19 cellular contexts compared by ENCODE assay signal in genomic region chr13:43579321-43579720, GRCh38.
"Had no signal": no experiment of that assay in that cellular context is flagged by ENCODE, and none has a peak within 500 bp of the region (broad histone marks: within the 10 kb centered on the region; RNA-seq: fewer than 3 reads in every experiment).

No MANE protein-coding gene starts in this region.

- ATAC-seq: activated T-cell treated with anti-CD3 and anti-CD28 coated beads, Interleukin-2, amount 50 U/mL, for 4 hours; T-cell had no signal

- H3K4me3 ChIP-seq: Peyer's patch had no signal

- H3K9me3 ChIP-seq: Peyer's patch had no signal

- DNase-seq: activated B cell treated with CpG ODN at 0.5 μM for 24 hours; activated CD4-positive, alpha-beta memory T cell treated with anti-CD3 and anti-CD28 coated beads for 36 hours; activated CD4-positive, alpha-beta T cell treated with anti-CD3 and anti-CD28 coated beads for 1 hour; activated CD4-positive, alpha-beta T cell treated with anti-CD3 and anti-CD28 coated beads, Interleukin-2, amount 10 ng/mL, durations not matched to agents 24 days and 14 days; activated CD8-positive, alpha-beta memory T cell treated with anti-CD3 and anti-CD28 coated beads for 24 hours; activated effector memory CD4-positive, alpha-beta T cell treated with anti-CD3 and anti-CD28 coated beads, Interleukin-2, amount 50 U/mL, for 16 hours; activated naive CD4-positive, alpha-beta T cell treated with anti-CD3 and anti-CD28 coated beads for 36 hours; activated T-cell treated with anti-CD3 and anti-CD28 coated beads, Interleukin-2, amount 50 U/mL, for 4 hours; NCI-H1105 treated with DMSO at 0.1 percent for 48 hours; NCI-H146; NCI-H187 treated with DMSO at 0.1 percent for 48 hours; NCI-H2081 treated with DMSO at 0.1 percent for 48 hours; NCI-H446; Peyer's patch; SHP77 treated with DMSO at 0.1 percent for 48 hours; T-cell; T-helper 2 cell; T1000 had no signal

- H3K27ac Mint-ChIP-seq: activated B cell treated with CpG ODN at 0.5 μM for 24 hours; activated CD4-positive, alpha-beta memory T cell treated with anti-CD3 and anti-CD28 coated beads for 36 hours; activated CD4-positive, alpha-beta T cell treated with anti-CD3 and anti-CD28 coated beads, Interleukin-2, amount 10 ng/mL, durations not matched to agents 24 days and 14 days; activated naive CD4-positive, alpha-beta T cell treated with anti-CD3 and anti-CD28 coated beads for 36 hours; activated naive CD8-positive, alpha-beta T cell; T-cell had no signal

- H3K36me3 ChIP-seq: Peyer's patch had no signal

- H3K27ac ChIP-seq: Peyer's patch had no signal

- H3K36me3 Mint-ChIP-seq: activated CD4-positive, alpha-beta memory T cell treated with anti-CD3 and anti-CD28 coated beads for 36 hours; activated naive CD8-positive, alpha-beta T cell; T-cell had no signal

- H3K4me1 ChIP-seq: Peyer's patch had no signal

- H3K9me3 Mint-ChIP-seq: activated B cell treated with CpG ODN at 0.5 μM for 24 hours; activated CD4-positive, alpha-beta memory T cell treated with anti-CD3 and anti-CD28 coated beads for 36 hours; activated naive CD4-positive, alpha-beta T cell treated with anti-CD3 and anti-CD28 coated beads for 36 hours; activated T-cell treated with anti-CD3 and anti-CD28 coated beads, Interleukin-2, amount 50 U/mL, for 4 hours; T-cell had no signal

- H3K4me1 Mint-ChIP-seq: activated B cell treated with CpG ODN at 0.5 μM for 24 hours, T-cell had no signal

- H3K27me3 ChIP-seq: Peyer's patch had no signal

- H3K4me3 Mint-ChIP-seq: activated B cell treated with CpG ODN at 0.5 μM for 24 hours; activated CD4-positive, alpha-beta memory T cell treated with anti-CD3 and anti-CD28 coated beads for 36 hours; activated CD4-positive, alpha-beta T cell treated with anti-CD3 and anti-CD28 coated beads, Interleukin-2, amount 10 ng/mL, durations not matched to agents 24 days and 14 days; activated naive CD4-positive, alpha-beta T cell treated with anti-CD3 and anti-CD28 coated beads for 36 hours; activated naive CD8-positive, alpha-beta T cell; activated T-cell treated with anti-CD3 and anti-CD28 coated beads, Interleukin-2, amount 50 U/mL, for 4 hours; T-cell had no signal
